Comparison of ENCODE assay signal across 19 cellular contexts in the genomic region with DNA sequence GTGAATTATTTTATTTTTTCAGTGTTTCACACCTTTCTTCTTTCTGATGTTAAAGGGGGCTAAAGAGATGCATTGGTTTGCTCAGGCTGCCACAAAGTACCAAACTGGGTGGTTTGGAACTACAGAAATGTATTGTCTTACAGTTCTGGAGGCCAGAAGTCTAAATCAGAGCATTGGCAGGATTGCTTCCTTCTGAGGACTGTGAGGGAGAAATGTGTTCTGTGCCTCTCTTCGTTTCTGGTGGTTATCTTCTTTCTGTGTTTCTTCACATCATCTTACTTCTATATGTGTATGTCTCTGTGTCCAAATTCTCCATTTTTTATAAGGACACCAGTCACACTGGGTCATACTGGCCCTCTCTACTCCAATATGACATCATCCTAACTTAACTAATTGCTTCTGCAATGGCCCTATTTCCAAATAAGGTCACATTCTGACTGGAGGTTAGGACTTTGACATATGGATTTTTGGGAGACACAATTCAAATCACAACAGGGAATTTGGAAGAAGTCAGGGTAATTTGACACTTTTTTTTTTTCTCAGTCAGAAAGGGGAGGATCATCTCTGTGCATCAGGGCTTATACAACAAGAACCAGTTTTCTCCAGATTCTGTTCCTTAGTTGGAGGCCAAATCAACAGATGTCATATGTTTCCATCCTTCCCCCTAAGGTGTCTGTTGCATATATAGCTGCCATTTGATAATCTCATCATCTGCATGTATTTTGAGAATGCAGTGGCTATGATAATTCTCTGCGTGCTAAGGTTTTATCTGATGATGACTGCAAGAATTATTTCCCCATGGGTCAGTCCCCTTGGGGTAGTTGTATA.
DNase-seq lines count a peak whose midpoint lies in the region; ATAC-seq, FAIRE-seq and TF ChIP-seq lines count a peak whose summit lies in the region.
"Had no signal": no experiment of that assay in that cellular context is flagged by ENCODE, and none has a peak within 500 bp of the region (broad histone marks: within the 10 kb centered on the region; RNA-seq: fewer than 3 reads in every experiment).

No MANE protein-coding gene starts in this region.

- no peak for DNase-seq in HepG2 (ENCODE audit: low spot score)
- no peak for DNase-seq in right lobe of liver
- DNase-seq in NCI-H2171 treated with DMSO at 0.1 percent for 48 hours (lab: John Stamatoyannopoulos, UW) = peak; percentile 98
- DNase-seq in fibroblast of peridontal ligament (ENCODE audit: extremely low read depth) = peak; percentile 30
- no peak for DNase-seq in stimulated activated CD4-positive, alpha-beta T cell treated with anti-CD3 and anti-CD28 coated beads, Interleukin-12 subunit alpha, Interleukin-12 subunit beta, amount 100 ng/mL, for 4 hours
- DNase-seq in activated CD8-positive, alpha-beta T cell treated with anti-CD3 and anti-CD28 coated beads, Interleukin-2, amount 10 ng/mL, durations not matched to agents 7 days and 5 days = no peak
- DNase-seq: CD4-positive, CD25-positive, alpha-beta regulatory T cell; DND-41; GM23248; H9; Kasumi-1; NCI-H1930; NCI-H748 treated with DMSO at 0.1 percent for 48 hours had no signal

- H3K4me2 ChIP-seq in HepG2 (ENCODE audit: low read depth, low read length) = no peak overlapping the region

- H2AFZ ChIP-seq in HepG2 (ENCODE audit: low read length) = no peak overlapping the region
- H2AFZ ChIP-seq: GM23248 had no signal

- TF ChIP-seq EP300 in HepG2 (IDR thresholded peaks at IDR 0.05; ENCODE audit: low read depth in 2 of 2, low read length in 2 of 2) (no peak), HepG2 (CRISPR knock-in tag; IDR thresholded peaks at IDR 0.05; ENCODE audit: borderline replicate concordance) (no peak)

- TF ChIP-seq POLR2A in HepG2 (IDR thresholded peaks at IDR 0.05; ENCODE audit: insufficient read depth in 1 of 2, low read depth in 2 of 2, low read length in 2 of 2) = no peak
- no peak for TF ChIP-seq POLR2A in right lobe of liver (IDR thresholded peaks at IDR 0.05)

- H3K9me3 ChIP-seq in HepG2 (ENCODE audit: low read length) (no peaks in the 10 kb centered on the region), right lobe of liver (no peaks in the 10 kb centered on the region)
- H3K9me3 ChIP-seq: SJSA1 had no signal

- H3K36me3 ChIP-seq in HepG2 (replicated peaks in 1 of 2; ENCODE audit: control insufficient read depth in 1 of 2, insufficient read depth in 2 of 2, low read length in 2 of 2) = peaks cover 2 to 21% of the 10 kb centered on the region in 2 experiments; a peak in 4 of 5 replicates
- no peaks in the 10 kb centered on the region for H3K36me3 ChIP-seq in right lobe of liver
- H3K36me3 ChIP-seq: SJSA1 had no signal

- H3K27me3 Mint-ChIP-seq in activated CD8-positive, alpha-beta T cell treated with anti-CD3 and anti-CD28 coated beads, Interleukin-2, amount 10 ng/mL, durations not matched to agents 7 days and 5 days (ENCODE audit: low read depth) = peaks cover 3% of the 10 kb centered on the region

- no peak overlapping the region for H3K4me3 Mint-ChIP-seq in activated CD8-positive, alpha-beta T cell treated with anti-CD3 and anti-CD28 coated beads, Interleukin-2, amount 10 ng/mL, durations not matched to agents 7 days and 5 days
- H3K4me3 Mint-ChIP-seq: CD4-positive, CD25-positive, alpha-beta regulatory T cell; H9; T-helper 1 cell treated with Interleukin-12 subunit alpha and Interleukin-12 subunit beta and Interleukin-4 antibody, amounts not matched to agents 30 μg/mL and 1 μg/mL, for 36 hours had no signal

- H3K4me1 ChIP-seq in HepG2 (ENCODE audit: insufficient read depth, low read length) = peaks cover 15% of the 10 kb centered on the region
- peaks cover 0 to 6% (median 0%) of the 10 kb centered on the region in 4 donors for H3K4me1 ChIP-seq in right lobe of liver

- H3K36me3 Mint-ChIP-seq in activated CD8-positive, alpha-beta T cell treated with anti-CD3 and anti-CD28 coated beads, Interleukin-2, amount 10 ng/mL, durations not matched to agents 7 days and 5 days (ENCODE audit: low read depth) = no peaks in the 10 kb centered on the region

- no peak for ATAC-seq in HepG2
- no peak for ATAC-seq in right lobe of liver
- ATAC-seq in HG03039 (IDR thresholded peaks at IDR 0.05; ENCODE audit: unreplicated experiment) = no peak
- no peak for ATAC-seq in activated CD8-positive, alpha-beta T cell treated with anti-CD3 and anti-CD28 coated beads, Interleukin-2, amount 10 ng/mL, durations not matched to agents 7 days and 5 days
- ATAC-seq: Right ventricle myocardium inferior had no signal

- H3K79me2 ChIP-seq in HepG2 (ENCODE audit: insufficient read depth, low read length) = peaks cover 61% of the 10 kb centered on the region

- no peak overlapping the region for H3K27ac Mint-ChIP-seq in activated CD8-positive, alpha-beta T cell treated with anti-CD3 and anti-CD28 coated beads, Interleukin-2, amount 10 ng/mL, durations not matched to agents 7 days and 5 days
- H3K27ac Mint-ChIP-seq: CD4-positive, CD25-positive, alpha-beta regulatory T cell; H9; T-helper 1 cell treated with Interleukin-12 subunit alpha and Interleukin-12 subunit beta and Interleukin-4 antibody, amounts not matched to agents 30 μg/mL and 1 μg/mL, for 36 hours had no signal

- no peak overlapping the region for H3K27ac ChIP-seq in HepG2 (ENCODE audit: extremely low read length, insufficient read depth, low read length)
- no peak overlapping the region for H3K27ac ChIP-seq in right lobe of liver
- H3K27ac ChIP-seq: GM23248, SJSA1 had no signal

- no peak overlapping the region for H3K9ac ChIP-seq in HepG2 (ENCODE audit: insufficient read depth, low read depth, low read length)
- H3K9ac ChIP-seq: GM23248 had no signal

- intact Hi-C loops in HepG2 (cut with micrococcal nuclease; ENCODE audit: unreplicated experiment) = no loop called here
- intact Hi-C loops in right lobe of liver (cut with DNase I) = no loop called here

- H3K27me3 ChIP-seq in HepG2 (ENCODE audit: control insufficient read depth in 1 of 2, insufficient read depth in 2 of 2, low read length in 2 of 2) = no peaks in the 10 kb centered on the region
- H3K27me3 ChIP-seq in right lobe of liver = no peaks in the 10 kb centered on the region
- H3K27me3 ChIP-seq: SJSA1 had no signal

- no peak for TF ChIP-seq RAD21 in HepG2 (CRISPR knock-in tag; IDR thresholded peaks at IDR 0.05)

- CTCF ChIA-PET in HepG2 (lab: Yijun Ruan, JAX; ENCODE audit: low intra/inter-chr PET ratio, low total read pairs) = no interaction called here
- CTCF ChIA-PET in activated CD8-positive, alpha-beta T cell treated with anti-CD3 and anti-CD28 coated beads, Interleukin-2, amount 10 ng/mL, durations not matched to agents 7 days and 5 days (lab: Charles Lee) = no interaction called here

- FAIRE-seq in HepG2 (lab: Jason Lieb, UNC) = no peak
- FAIRE-seq: GM12891, RCC 7860 had no signal

- TF ChIP-seq CTCF in HepG2 (CRISPR knock-in tag; IDR thresholded peaks at IDR 0.05) (no peak), right lobe of liver (IDR thresholded peaks at IDR 0.05) (no peak)

- peaks cover 6% of the 10 kb centered on the region; the same call in 1 of the 2 replicates for H4K20me1 ChIP-seq in HepG2 (ENCODE audit: insufficient read depth, low read length)

- no peaks in the 10 kb centered on the region for H3K4me1 Mint-ChIP-seq in activated CD8-positive, alpha-beta T cell treated with anti-CD3 and anti-CD28 coated beads, Interleukin-2, amount 10 ng/mL, durations not matched to agents 7 days and 5 days (ENCODE audit: low read depth)

- BruUV-seq in HepG2 (replicated peaks; lab: Mats Ljungman, UMichigan) = no TSS peak

- in situ Hi-C loops in HepG2 (cut with HindIII; ENCODE audit: extremely low pct_ligation_motif_present, low pct_unique_long_range_greater_than_20kb) = no loop called here

- POLR2A ChIA-PET in HepG2 (lab: Yijun Ruan, JAX) = no interaction called here
- POLR2A ChIA-PET in activated CD8-positive, alpha-beta T cell treated with anti-CD3 and anti-CD28 coated beads, Interleukin-2, amount 10 ng/mL, durations not matched to agents 7 days and 5 days (lab: Charles Lee) = no interaction called here

- 100% methylated on average over 2 of the region's 2 CpGs for WGBS in HepG2 (ENCODE audit: low lambda C conversion rate)
- WGBS in right lobe of liver (ENCODE audit: insufficient coverage, low coverage, low lambda C conversion rate, missing lambda C conversion rate) = 87% methylated on average over 2 of the region's 2 CpGs

- no peak overlapping the region for H3K4me3 ChIP-seq in HepG2 (replicated peaks in 1 of 3; ENCODE audit: insufficient read depth in 1 of 3, low read depth in 2 of 3, low read length in 3 of 3)
- no peak overlapping the region for H3K4me3 ChIP-seq in right lobe of liver
- H3K4me3 ChIP-seq: GM23248, SJSA1 had no signal

- H3K9me3 Mint-ChIP-seq in activated CD8-positive, alpha-beta T cell treated with anti-CD3 and anti-CD28 coated beads, Interleukin-2, amount 10 ng/mL, durations not matched to agents 7 days and 5 days (ENCODE audit: insufficient read depth) = no peaks in the 10 kb centered on the region
- H3K9me3 Mint-ChIP-seq: H9; T-helper 1 cell treated with Interleukin-12 subunit alpha and Interleukin-12 subunit beta and Interleukin-4 antibody, amounts not matched to agents 30 μg/mL and 1 μg/mL, for 36 hours had no signal

TF ChIP-seq in HepG2, 621 proteins besides CTCF, POLR2A, EP300 and RAD21 (continues in another document):
- TF ChIP-seq SRF (IDR thresholded peaks at IDR 0.05; ENCODE audit: low read depth, low read length) (peak; percentile 58; the same call in 1 of the 2 replicates), WIZ (CRISPR knock-in tag; IDR thresholded peaks at IDR 0.05) (no peak)
- TF ChIP-seq, protein P1, sequence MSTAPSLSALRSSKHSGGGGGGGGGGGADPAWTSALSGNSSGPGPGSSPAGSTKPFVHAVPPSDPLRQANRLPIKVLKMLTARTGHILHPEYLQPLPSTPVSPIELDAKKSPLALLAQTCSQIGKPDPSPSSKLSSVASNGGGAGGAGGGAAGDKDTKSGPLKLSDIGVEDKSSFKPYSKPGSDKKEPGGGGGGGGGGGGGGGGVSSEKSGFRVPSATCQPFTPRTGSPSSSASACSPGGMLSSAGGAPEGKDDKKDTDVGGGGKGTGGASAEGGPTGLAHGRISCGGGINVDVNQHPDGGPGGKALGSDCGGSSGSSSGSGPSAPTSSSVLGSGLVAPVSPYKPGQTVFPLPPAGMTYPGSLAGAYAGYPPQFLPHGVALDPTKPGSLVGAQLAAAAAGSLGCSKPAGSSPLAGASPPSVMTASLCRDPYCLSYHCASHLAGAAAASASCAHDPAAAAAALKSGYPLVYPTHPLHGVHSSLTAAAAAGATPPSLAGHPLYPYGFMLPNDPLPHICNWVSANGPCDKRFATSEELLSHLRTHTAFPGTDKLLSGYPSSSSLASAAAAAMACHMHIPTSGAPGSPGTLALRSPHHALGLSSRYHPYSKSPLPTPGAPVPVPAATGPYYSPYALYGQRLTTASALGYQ (CRISPR knock-in tag; IDR thresholded peaks at IDR 0.05) = no peak

Comparison
In these comparisons a context has a peak if more than half of its experiments do, and no peak if none do; other contexts are left out.
1. DNase-seq: peak in NCI-H2171 treated with DMSO at 0.1 percent for 48 hours (single experiment) and fibroblast of peridontal ligament (single experiment); none in HepG2 (single experiment), right lobe of liver (0 of 3), stimulated activated CD4-positive, alpha-beta T cell treated with anti-CD3 and anti-CD28 coated beads, Interleukin-12 subunit alpha, Interleukin-12 subunit beta, amount 100 ng/mL, for 4 hours (single experiment) and activated CD8-positive, alpha-beta T cell treated with anti-CD3 and anti-CD28 coated beads, Interleukin-2, amount 10 ng/mL, durations not matched to agents 7 days and 5 days (single experiment).